ENCODE assay signal across 16 cellular contexts in genomic region chr4:53161475-53162423, GRCh38.
A peak's percentile ranks its signal among the peaks of the same experiment; 100 is the strongest.
DNase-seq lines count a peak whose midpoint lies in the region; ATAC-seq and TF ChIP-seq lines count a peak whose summit lies in the region.
"Had no signal": no experiment of that assay in that cellular context is flagged by ENCODE, and none has a peak within 500 bp of the region (broad histone marks: within the 10 kb centered on the region; RNA-seq: fewer than 3 reads in every experiment).

No MANE protein-coding gene starts in this region.

- H3K27ac ChIP-seq in left ventricle myocardium inferior (replicated peaks), result peak overlapping the region; percentile 44
- peak overlapping the region; percentile 10 for H3K27ac ChIP-seq in urinary bladder (ENCODE audit: low read depth)
- H3K27ac ChIP-seq in substantia nigra (ENCODE audit: low read depth, low read length, poor library complexity, severe bottlenecking), result no peak overlapping the region
- H3K27ac ChIP-seq: A549 had no signal

- WGBS in urinary bladder, result 55% methylated on average over 5 of the region's 5 CpGs

- no peak for TF ChIP-seq CTCF in left ventricle myocardium inferior (IDR thresholded peaks at IDR 0.05; ENCODE audit: borderline replicate concordance)

- ATAC-seq in left cardiac atrium, result no peak
- peak; percentile 69 for ATAC-seq in left lobe of liver
- ATAC-seq: A549 had no signal

- H3K4me3 Mint-ChIP-seq in activated naive CD8-positive, alpha-beta T cell treated with anti-CD3 and anti-CD28 coated beads for 36 hours, result no peak overlapping the region
- H3K4me3 Mint-ChIP-seq: CD14-positive monocyte had no signal

- H3K4me1 ChIP-seq in left ventricle myocardium inferior (peaks cover 5% of the 10 kb centered on the region), urinary bladder (ENCODE audit: insufficient read depth) (no peaks in the 10 kb centered on the region)
- H3K4me1 ChIP-seq: A549 had no signal

- H3K27me3 ChIP-seq in left ventricle myocardium inferior (ENCODE audit: low read depth), result no peaks in the 10 kb centered on the region

- peaks cover 37% of the 10 kb centered on the region for H3K36me3 Mint-ChIP-seq in activated naive CD8-positive, alpha-beta T cell treated with anti-CD3 and anti-CD28 coated beads for 36 hours

- intact Hi-C loops in left ventricle myocardium inferior (cut with micrococcal nuclease), result no loop called here
- intact Hi-C loops in left cardiac atrium (cut with DNase I), result no loop called here

- H3K27me3 Mint-ChIP-seq in activated naive CD8-positive, alpha-beta T cell treated with anti-CD3 and anti-CD28 coated beads for 36 hours, result no peaks in the 10 kb centered on the region

- no peaks in the 10 kb centered on the region for H3K9me3 ChIP-seq in left ventricle myocardium inferior (replicated peaks)
- H3K9me3 ChIP-seq: A549 had no signal

- H3K4me1 Mint-ChIP-seq in activated naive CD8-positive, alpha-beta T cell treated with anti-CD3 and anti-CD28 coated beads for 36 hours, result no peaks in the 10 kb centered on the region
- H3K4me1 Mint-ChIP-seq: CD14-positive monocyte had no signal

- H3K4me3 ChIP-seq in left ventricle myocardium inferior (no peak overlapping the region), urinary bladder (ENCODE audit: low read depth, low read length) (no peak overlapping the region)
- H3K4me3 ChIP-seq: A549 had no signal

- peaks cover 3% of the 10 kb centered on the region for H3K9me3 Mint-ChIP-seq in activated naive CD8-positive, alpha-beta T cell treated with anti-CD3 and anti-CD28 coated beads for 36 hours

- H3K36me3 ChIP-seq in left ventricle myocardium inferior (no peaks in the 10 kb centered on the region), urinary bladder (ENCODE audit: insufficient read depth) (no peaks in the 10 kb centered on the region)

- no peak for DNase-seq in left ventricle myocardium inferior
- no peak for DNase-seq in left cardiac atrium
- DNase-seq in fibroblast of gingiva (ENCODE audit: low read depth), result peak; percentile 42
- no peak for DNase-seq in left lobe of liver (ENCODE audit: low spot score)
- DNase-seq in activated CD4-positive, alpha-beta T cell treated with anti-CD3 and anti-CD28 coated beads for 4 hours, result no peak
- DNase-seq in activated naive CD8-positive, alpha-beta T cell treated with anti-CD3 and anti-CD28 coated beads for 36 hours, result no peak
- no peak for DNase-seq in substantia nigra (lab: John Stamatoyannopoulos, UW)
- DNase-seq: EL, GOT3, Karpas-422, NCI-H1105, NCI-H187 treated with DMSO at 0.1 percent for 48 hours, NCI-H69 had no signal

- no peak overlapping the region for H3K27ac Mint-ChIP-seq in activated naive CD8-positive, alpha-beta T cell treated with anti-CD3 and anti-CD28 coated beads for 36 hours
- H3K27ac Mint-ChIP-seq: CD14-positive monocyte had no signal
